Comparison of ENCODE assay signal across 18 cellular contexts in the genomic region with DNA sequence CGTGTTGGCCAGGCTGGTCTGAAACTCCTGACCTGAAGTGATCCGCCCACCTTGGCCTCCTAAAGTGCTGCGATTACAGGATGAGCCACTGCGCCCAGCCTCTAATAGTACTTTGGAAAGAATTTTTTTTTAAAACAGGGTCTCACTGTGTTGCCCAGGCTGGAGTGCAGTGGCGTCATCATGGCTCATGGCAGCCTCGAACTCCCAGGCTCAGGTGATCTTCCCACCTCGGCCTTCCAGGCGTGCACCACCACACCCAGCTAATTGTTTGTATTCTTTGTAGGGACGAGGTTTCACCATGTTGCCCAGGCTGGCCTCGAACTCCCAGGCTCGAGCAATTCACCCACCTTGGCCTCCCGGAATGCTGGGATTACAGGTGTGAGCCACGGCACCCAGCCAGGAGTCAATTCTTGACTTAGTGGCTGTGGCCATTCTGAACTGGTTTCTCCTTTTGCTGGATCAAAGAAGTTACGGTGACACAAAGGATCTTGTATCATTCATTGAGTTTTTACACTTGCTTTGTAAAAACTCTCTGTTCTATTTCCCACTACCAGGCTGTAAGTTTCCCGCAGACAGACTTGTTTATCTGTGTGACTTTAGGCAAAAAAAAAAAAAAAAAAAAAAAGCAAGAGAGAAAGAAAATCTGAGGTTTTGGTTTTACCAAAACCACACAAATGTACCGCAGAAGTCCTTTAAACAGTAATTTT. TPM values are rescaled to one million over a fixed set of nuclear protein-coding genes. Genes with fewer than 3 reads are reported as not detected.
A peak's percentile ranks its signal among the peaks of the same experiment; 100 is the strongest.
DNase-seq lines count a peak whose midpoint lies in the region; ATAC-seq and TF ChIP-seq lines count a peak whose summit lies in the region.
"Had no signal": no experiment of that assay in that cellular context is flagged by ENCODE, and none has a peak within 500 bp of the region (broad histone marks: within the 10 kb centered on the region; RNA-seq: fewer than 3 reads in every experiment).

No MANE protein-coding gene starts in this region.

- H3K79me2 ChIP-seq in MM.1S (ENCODE audit: low read length), result no peaks in the 10 kb centered on the region

- no peaks in the 10 kb centered on the region for H3K27me3 ChIP-seq in MM.1S (replicated peaks; ENCODE audit: insufficient read depth, low read length)
- H3K27me3 ChIP-seq: ovary, SJCRH30 had no signal

- H3K4me3 ChIP-seq in MM.1S (ENCODE audit: low read length), result no peak overlapping the region
- H3K4me3 ChIP-seq: ovary, SJCRH30 had no signal

- no peak overlapping the region for H2AFZ ChIP-seq in MM.1S (ENCODE audit: low read length)

- peak overlapping the region; percentile 29; the same call in 1 of the 2 replicates for H3K4me2 ChIP-seq in MM.1S (ENCODE audit: low read depth, low read length)

- no peak for TF ChIP-seq CTCF in MM.1S (IDR thresholded peaks at IDR 0.05; ENCODE audit: low read length)

- ATAC-seq in activated CD8-positive, alpha-beta memory T cell treated with anti-CD3 and anti-CD28 coated beads, Interleukin-2, amount 10 ng/mL, durations not matched to agents 7 days and 5 days, result peak; percentile 40
- ATAC-seq in stimulated activated effector memory CD8-positive, alpha-beta T cell treated with anti-CD3 and anti-CD28 coated beads, Interleukin-12 subunit alpha, Interleukin-12 subunit beta, amount 100 ng/mL, for 72 hours, result no peak
- no peak for ATAC-seq in HG03378 (IDR thresholded peaks at IDR 0.05; ENCODE audit: unreplicated experiment)
- ATAC-seq: Panc1 had no signal

- CTCF ChIA-PET in activated CD8-positive, alpha-beta memory T cell treated with anti-CD3 and anti-CD28 coated beads, Interleukin-2, amount 10 ng/mL, durations not matched to agents 7 days and 5 days (lab: Charles Lee), result interaction anchor here (1.7 to 2.6 kb wide), 2 partner anchors 94 to 95 kb away, joined by 5 to 11 read pairs; no protein-coding TSS in a partner anchor

- H3K9me3 Mint-ChIP-seq in activated CD8-positive, alpha-beta memory T cell treated with anti-CD3 and anti-CD28 coated beads, Interleukin-2, amount 10 ng/mL, durations not matched to agents 7 days and 5 days (ENCODE audit: low read depth), result no peaks in the 10 kb centered on the region
- no peaks in the 10 kb centered on the region for H3K9me3 Mint-ChIP-seq in activated naive CD8-positive, alpha-beta T cell (ENCODE audit: low read depth)
- H3K9me3 Mint-ChIP-seq in stimulated activated effector memory CD8-positive, alpha-beta T cell treated with anti-CD3 and anti-CD28 coated beads, Interleukin-12 subunit alpha, Interleukin-12 subunit beta, amount 100 ng/mL, for 72 hours, result no peaks in the 10 kb centered on the region
- H3K9me3 Mint-ChIP-seq: naive B cell, type B pancreatic cell had no signal

- H3K27ac ChIP-seq in MM.1S (ENCODE audit: low read length), result no peak overlapping the region
- H3K27ac ChIP-seq: ovary, SJCRH30 had no signal

- H3K9me2 ChIP-seq in MM.1S (replicated peaks; ENCODE audit: insufficient read depth, low read length), result no peaks in the 10 kb centered on the region

- no peaks in the 10 kb centered on the region for H3K36me3 ChIP-seq in MM.1S (replicated peaks; ENCODE audit: insufficient read depth, low read length)
- H3K36me3 ChIP-seq: ovary, SJCRH30 had no signal

- no peak for DNase-seq in activated CD8-positive, alpha-beta memory T cell treated with anti-CD3 and anti-CD28 coated beads, Interleukin-2, amount 10 ng/mL, durations not matched to agents 7 days and 5 days
- DNase-seq in activated CD8-positive, alpha-beta memory T cell treated with anti-CD3 and anti-CD28 coated beads, Interleukin-2, amount 50 U/mL, for 4 hours, result no peak
- DNase-seq in MM.1S, result peak; percentile 54
- no peak for DNase-seq in stimulated activated effector memory CD8-positive, alpha-beta T cell treated with anti-CD3 and anti-CD28 coated beads, Interleukin-12 subunit alpha, Interleukin-12 subunit beta, amount 100 ng/mL, for 72 hours (ENCODE audit: low spot score in 2 of 2)
- no peak for DNase-seq in LoVo (ENCODE audit: low spot score)
- DNase-seq in SKM-1 (lab: John Stamatoyannopoulos, UW; ENCODE audit: unreplicated experiment), result no peak
- DNase-seq: erythroblast; foreskin fibroblast; naive B cell; NCI-H2107; NCI-H524; ovary; SJCRH30; stimulated activated CD4-positive, alpha-beta T cell treated with anti-CD3 and anti-CD28 coated beads, Interleukin-4, amount 100 ng/mL, for 24 hours had no signal

- peak overlapping the region; percentile 60 for H3K27ac Mint-ChIP-seq in activated CD8-positive, alpha-beta memory T cell treated with anti-CD3 and anti-CD28 coated beads, Interleukin-2, amount 10 ng/mL, durations not matched to agents 7 days and 5 days
- H3K27ac Mint-ChIP-seq in activated naive CD8-positive, alpha-beta T cell, result peak overlapping the region; percentile 19
- peak overlapping the region; percentile 65 for H3K27ac Mint-ChIP-seq in stimulated activated effector memory CD8-positive, alpha-beta T cell treated with anti-CD3 and anti-CD28 coated beads, Interleukin-12 subunit alpha, Interleukin-12 subunit beta, amount 100 ng/mL, for 72 hours
- H3K27ac Mint-ChIP-seq: type B pancreatic cell had no signal

- no peak overlapping the region for H3K9ac ChIP-seq in MM.1S (ENCODE audit: low read length)

- peaks cover 22% of the 10 kb centered on the region for H3K4me1 Mint-ChIP-seq in activated CD8-positive, alpha-beta memory T cell treated with anti-CD3 and anti-CD28 coated beads, Interleukin-2, amount 10 ng/mL, durations not matched to agents 7 days and 5 days
- peaks cover 31% of the 10 kb centered on the region for H3K4me1 Mint-ChIP-seq in activated naive CD8-positive, alpha-beta T cell (ENCODE audit: low read depth)
- H3K4me1 Mint-ChIP-seq in stimulated activated effector memory CD8-positive, alpha-beta T cell treated with anti-CD3 and anti-CD28 coated beads, Interleukin-12 subunit alpha, Interleukin-12 subunit beta, amount 100 ng/mL, for 72 hours, result peaks cover 14% of the 10 kb centered on the region

- H3K36me3 Mint-ChIP-seq in activated CD8-positive, alpha-beta memory T cell treated with anti-CD3 and anti-CD28 coated beads, Interleukin-2, amount 10 ng/mL, durations not matched to agents 7 days and 5 days, result no peaks in the 10 kb centered on the region
- H3K36me3 Mint-ChIP-seq in activated naive CD8-positive, alpha-beta T cell, result no peaks in the 10 kb centered on the region
- H3K36me3 Mint-ChIP-seq in stimulated activated effector memory CD8-positive, alpha-beta T cell treated with anti-CD3 and anti-CD28 coated beads, Interleukin-12 subunit alpha, Interleukin-12 subunit beta, amount 100 ng/mL, for 72 hours, result peaks cover 7% of the 10 kb centered on the region
- H3K36me3 Mint-ChIP-seq: naive B cell, type B pancreatic cell had no signal

- H3K4me1 ChIP-seq in MM.1S (ENCODE audit: low read length), result peaks cover 6% of the 10 kb centered on the region
- H3K4me1 ChIP-seq: SJCRH30 had no signal

- H3F3A ChIP-seq in MM.1S (ENCODE audit: insufficient read depth, low read length), result peaks cover 8% of the 10 kb centered on the region

- H3K27me3 Mint-ChIP-seq in activated CD8-positive, alpha-beta memory T cell treated with anti-CD3 and anti-CD28 coated beads, Interleukin-2, amount 10 ng/mL, durations not matched to agents 7 days and 5 days, result peaks cover 54% of the 10 kb centered on the region
- H3K27me3 Mint-ChIP-seq in activated naive CD8-positive, alpha-beta T cell, result no peaks in the 10 kb centered on the region
- H3K27me3 Mint-ChIP-seq: naive B cell had no signal

- H3K4me3 Mint-ChIP-seq in activated CD8-positive, alpha-beta memory T cell treated with anti-CD3 and anti-CD28 coated beads, Interleukin-2, amount 10 ng/mL, durations not matched to agents 7 days and 5 days, result peak overlapping the region; percentile 14
- peak overlapping the region; percentile 39 for H3K4me3 Mint-ChIP-seq in activated naive CD8-positive, alpha-beta T cell
- no peak overlapping the region for H3K4me3 Mint-ChIP-seq in stimulated activated effector memory CD8-positive, alpha-beta T cell treated with anti-CD3 and anti-CD28 coated beads, Interleukin-12 subunit alpha, Interleukin-12 subunit beta, amount 100 ng/mL, for 72 hours
- H3K4me3 Mint-ChIP-seq: type B pancreatic cell had no signal

- no peaks in the 10 kb centered on the region for H4K20me1 ChIP-seq in MM.1S (ENCODE audit: insufficient read depth, low read length)

- H3K9me3 ChIP-seq in MM.1S (replicated peaks; ENCODE audit: insufficient read depth, low read length), result no peaks in the 10 kb centered on the region
- H3K9me3 ChIP-seq: ovary, SJCRH30 had no signal

RNA-seq across cellular contexts. Expression of a gene that starts 12.7 kb away (rescaled TPM):
- 1,000 to 10,000 TPM; 1,052 to 1,190 TPM for total RNA-seq in activated CD8-positive, alpha-beta memory T cell treated with anti-CD3 and anti-CD28 coated beads, Interleukin-2, amount 10 ng/mL, durations not matched to agents 7 days and 5 days

RNA-seq across cellular contexts. Expression of a gene that starts 17.7 kb away (rescaled TPM):
- 10 to 100 TPM; 38.5 to 44.9 TPM for total RNA-seq in activated CD8-positive, alpha-beta memory T cell treated with anti-CD3 and anti-CD28 coated beads, Interleukin-2, amount 10 ng/mL, durations not matched to agents 7 days and 5 days
